In genomic region chr2:126674075-126674744, GRCh38 we compare ENCODE assay signal across 1 cellular context.
TF ChIP-seq lines count a peak whose summit lies in the region.

No MANE protein-coding gene starts in this region.

TF ChIP-seq in K562, 482 proteins besides CTCF, POLR2A, EP300 and RAD21 (continued from another document and continues in another):
- no peak for TF ChIP-seq KLF6 (CRISPR knock-in tag; IDR thresholded peaks at IDR 0.05; ENCODE audit: borderline replicate concordance)
- no peak for TF ChIP-seq NR2C2 (CRISPR knock-in tag; IDR thresholded peaks at IDR 0.05)
- no peak for TF ChIP-seq NR2C2 (tag; IDR thresholded peaks at IDR 0.05)
- no peak for TF ChIP-seq RBM39 (optimal IDR thresholded peaks at IDR 0.05; ENCODE audit: low read depth, low read length)
- no peak for TF ChIP-seq HNRNPLL (IDR thresholded peaks at IDR 0.05; ENCODE audit: low read depth, low read length, poor library complexity, severe bottlenecking)
- no peak for TF ChIP-seq NFYB (IDR thresholded peaks at IDR 0.05; ENCODE audit: extremely low read depth, insufficient read length)
- 0 out of 2 replicates have a peak, but pooled peaks have one; percentile 27 for TF ChIP-seq HLTF (IDR thresholded peaks at IDR 0.05)
- no peak for TF ChIP-seq TAF9B (IDR thresholded peaks at IDR 0.05; ENCODE audit: partially characterized antibody)
- peak; percentile 72; the same call in 1 of the 2 replicates for TF ChIP-seq ZNF263 (CRISPR knock-in tag; IDR thresholded peaks at IDR 0.05; ENCODE audit: borderline replicate concordance)
- no peak for TF ChIP-seq E2F3 (CRISPR knock-in tag; IDR thresholded peaks at IDR 0.05)
- TF ChIP-seq TRIM28 (IDR thresholded peaks at IDR 0.05) = 0 out of 2 replicates have a peak, but pooled peaks have one; percentile 28
- TF ChIP-seq NR4A1 (CRISPR knock-in tag; IDR thresholded peaks at IDR 0.05) = 0 out of 2 replicates have a peak, but pooled peaks have one; percentile 43
- TF ChIP-seq NR4A1 (tag; IDR thresholded peaks at IDR 0.05) = 0 out of 2 replicates have a peak, but pooled peaks have one; percentile 77
- TF ChIP-seq RREB1 (CRISPR knock-in tag; IDR thresholded peaks at IDR 0.05) = no peak; the same call in 1 of the 2 replicates
- TF ChIP-seq GTF2B (IDR thresholded peaks at IDR 0.05; ENCODE audit: extremely low read depth, insufficient read length) = no peak
- TF ChIP-seq ZBTB1 (CRISPR knock-in tag; IDR thresholded peaks at IDR 0.05; ENCODE audit: borderline replicate concordance, low read depth) = no peak
- no peak for TF ChIP-seq ZNF717 (CRISPR knock-in tag; IDR thresholded peaks at IDR 0.05)
- no peak for TF ChIP-seq SIX5 (IDR thresholded peaks at IDR 0.05; ENCODE audit: borderline replicate concordance in 1 of 2, insufficient read depth in 1 of 2, low read depth in 1 of 2, low read length in 2 of 2)
- TF ChIP-seq FOXO4 (CRISPR knock-in tag; IDR thresholded peaks at IDR 0.05) = no peak
- TF ChIP-seq ZNF311 (CRISPR knock-in tag; IDR thresholded peaks at IDR 0.05) = 0 out of 2 replicates have a peak, but pooled peaks have one; percentile 70
- no peak for TF ChIP-seq CHD1 (IDR thresholded peaks at IDR 0.05; ENCODE audit: low read length)
- TF ChIP-seq CBX3 (IDR thresholded peaks at IDR 0.05; ENCODE audit: borderline replicate concordance in 1 of 2, low read length in 2 of 2) = peak in 1 of 2 experiments; percentile 88; a peak in 2 of 3 replicates
- no peak for TF ChIP-seq KDM2B (CRISPR knock-in tag; IDR thresholded peaks at IDR 0.05)
- no peak for TF ChIP-seq FOXA3 (CRISPR knock-in tag; conservative IDR thresholded peaks at IDR 0.05 in 1 of 2, IDR thresholded peaks at IDR 0.05 in 1 of 2)
- TF ChIP-seq ZFP1 (CRISPR knock-in tag; IDR thresholded peaks at IDR 0.05) = no peak
- TF ChIP-seq ZNF584 (CRISPR knock-in tag; IDR thresholded peaks at IDR 0.05; ENCODE audit: low read depth) = peak; percentile 79
- TF ChIP-seq SIRT6 (IDR thresholded peaks at IDR 0.05; ENCODE audit: low read depth, low read length) = no peak
- peak; percentile 36 to 69; a peak in 3 of 4 replicates for TF ChIP-seq MNT (conservative IDR thresholded peaks at IDR 0.05)
- TF ChIP-seq ZNF140 (CRISPR knock-in tag; IDR thresholded peaks at IDR 0.05) = no peak
- TF ChIP-seq BRCA1 (IDR thresholded peaks at IDR 0.05) = no peak
- TF ChIP-seq BRCA1 (CRISPR knock-in tag; IDR thresholded peaks at IDR 0.05) = no peak
- peak in 1 of 2 experiments; percentile 90; a peak in 2 of 4 replicates for TF ChIP-seq NONO (IDR thresholded peaks at IDR 0.05; ENCODE audit: low read depth in 2 of 2, low read length in 1 of 2)
- no peak for TF ChIP-seq STAT6 (CRISPR knock-in tag; IDR thresholded peaks at IDR 0.05)
- TF ChIP-seq BCOR (IDR thresholded peaks at IDR 0.05) = peak; percentile 55
- peak; percentile 85; the same call in 1 of the 2 replicates for TF ChIP-seq ZNF583 (CRISPR knock-in tag; IDR thresholded peaks at IDR 0.05)
- no peak for TF ChIP-seq GTF2F1 (IDR thresholded peaks at IDR 0.05; ENCODE audit: low read depth, low read length)
- no peak for TF ChIP-seq ATF1 (CRISPR knock-in tag; IDR thresholded peaks at IDR 0.05)
- peak; percentile 20; the same call in 1 of the 2 replicates for TF ChIP-seq ATF1 (tag; IDR thresholded peaks at IDR 0.05)
- no peak for TF ChIP-seq TGIF2 (CRISPR knock-in tag; IDR thresholded peaks at IDR 0.05)
- TF ChIP-seq HMG20A (CRISPR knock-in tag; conservative IDR thresholded peaks at IDR 0.05) = no peak
- TF ChIP-seq SMARCC2 (IDR thresholded peaks at IDR 0.05; ENCODE audit: low read depth) = peak; percentile 94
- no peak for TF ChIP-seq COPS2 (conservative IDR thresholded peaks at IDR 0.05)
- no peak for TF ChIP-seq SNAPC5 (CRISPR knock-in tag; IDR thresholded peaks at IDR 0.05)
- TF ChIP-seq ZNF23 (CRISPR knock-in tag; IDR thresholded peaks at IDR 0.05) = no peak
- TF ChIP-seq DLX4 (CRISPR knock-in tag; IDR thresholded peaks at IDR 0.05) = no peak
- TF ChIP-seq TAF7 (tag; IDR thresholded peaks at IDR 0.05) = no peak
- no peak for TF ChIP-seq ZNF174 (CRISPR knock-in tag; IDR thresholded peaks at IDR 0.05)
- no peak for TF ChIP-seq ZBTB49 (CRISPR knock-in tag; IDR thresholded peaks at IDR 0.05; ENCODE audit: borderline replicate concordance)
- peak; percentile 78 for TF ChIP-seq HES1 (IDR thresholded peaks at IDR 0.05; ENCODE audit: low read depth)
- no peak for TF ChIP-seq JUNB (CRISPR knock-in tag; conservative IDR thresholded peaks at IDR 0.05)
- no peak for TF ChIP-seq CGGBP1 (CRISPR knock-in tag; IDR thresholded peaks at IDR 0.05)
- no peak for TF ChIP-seq GABPB2 (CRISPR knock-in tag; conservative IDR thresholded peaks at IDR 0.05)
- TF ChIP-seq ZFP30 (CRISPR knock-in tag; IDR thresholded peaks at IDR 0.05; ENCODE audit: borderline replicate concordance) = no peak
